ENCODE assay signal across 8 cellular contexts in the genomic region with DNA sequence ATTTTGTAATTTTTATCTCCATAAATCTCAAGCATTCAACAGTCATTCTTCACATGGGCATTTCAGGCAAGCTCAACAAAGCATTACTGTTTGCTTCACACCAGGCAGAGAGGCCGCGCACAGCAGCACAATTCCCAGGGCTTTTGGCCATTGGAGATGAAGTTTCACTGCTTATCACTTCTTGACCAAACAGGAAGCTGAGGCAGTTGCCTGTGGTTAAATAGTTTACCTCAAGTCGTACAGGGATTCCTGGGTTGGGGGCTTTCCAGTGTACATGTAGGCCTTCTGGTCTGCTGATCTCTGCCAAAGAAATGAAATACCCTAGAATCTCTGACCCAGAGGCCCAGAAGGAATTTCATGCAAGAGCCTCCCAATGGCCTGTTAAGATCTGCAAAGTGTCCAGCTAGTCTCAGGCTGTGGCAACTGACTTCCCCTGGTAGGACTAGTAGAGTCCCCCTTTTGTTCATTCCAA. TPM values are rescaled to one million over a fixed set of nuclear protein-coding genes. Genes with fewer than 3 reads are reported as not detected.
DNase-seq lines count a peak whose midpoint lies in the region; ATAC-seq and TF ChIP-seq lines count a peak whose summit lies in the region.

No MANE protein-coding gene starts in this region.

- H3K9me3 Mint-ChIP-seq in activated naive CD4-positive, alpha-beta T cell treated with anti-CD3 and anti-CD28 coated beads, Interleukin-2, amount 50 U/mL, for 24 hours: no peaks in the 10 kb centered on the region
- no peaks in the 10 kb centered on the region for H3K9me3 Mint-ChIP-seq in type B pancreatic cell

- H3K27me3 Mint-ChIP-seq in activated naive CD4-positive, alpha-beta T cell treated with anti-CD3 and anti-CD28 coated beads, Interleukin-2, amount 50 U/mL, for 24 hours: no peaks in the 10 kb centered on the region
- H3K27me3 Mint-ChIP-seq in type B pancreatic cell: no peaks in the 10 kb centered on the region

- peak; percentile 40 for ATAC-seq in SK-N-SH treated with all-trans-retinoic acid at 6 μM for 48 hours
- no peak for ATAC-seq in HG02852 (IDR thresholded peaks at IDR 0.05; ENCODE audit: unreplicated experiment)

- no peak for TF ChIP-seq POLR2A in erythroblast (IDR thresholded peaks at IDR 0.05; ENCODE audit: low read length)

- H3K36me3 Mint-ChIP-seq in activated naive CD4-positive, alpha-beta T cell treated with anti-CD3 and anti-CD28 coated beads, Interleukin-2, amount 50 U/mL, for 24 hours: no peaks in the 10 kb centered on the region
- H3K36me3 Mint-ChIP-seq in type B pancreatic cell: no peaks in the 10 kb centered on the region

- no peak for DNase-seq in activated naive CD4-positive, alpha-beta T cell (lab: John Stamatoyannopoulos, UW)
- DNase-seq in globus pallidus (ENCODE audit: low spot score) (peak; percentile 70), type B pancreatic cell (ENCODE audit: extremely low spot score, unreplicated experiment) (no peak), erythroblast (lab: John Stamatoyannopoulos, UW) (no peak)
- no peak for DNase-seq in stimulated activated CD4-positive, alpha-beta T cell treated with anti-CD3 and anti-CD28 coated beads, Interleukin-1b, Interleukin-23, amount 100 ng/mL, for 48 hours

- peaks cover 23% of the 10 kb centered on the region for H3K4me1 Mint-ChIP-seq in activated naive CD4-positive, alpha-beta T cell treated with anti-CD3 and anti-CD28 coated beads, Interleukin-2, amount 50 U/mL, for 24 hours
- peaks cover 22% of the 10 kb centered on the region for H3K4me1 Mint-ChIP-seq in type B pancreatic cell (ENCODE audit: unreplicated experiment)

- no peak overlapping the region for H3K4me3 Mint-ChIP-seq in activated naive CD4-positive, alpha-beta T cell treated with anti-CD3 and anti-CD28 coated beads, Interleukin-2, amount 50 U/mL, for 24 hours
- no peak overlapping the region for H3K4me3 Mint-ChIP-seq in type B pancreatic cell

- no peak for TF ChIP-seq CTCF in type B pancreatic cell (conservative IDR thresholded peaks at IDR 0.05)

- peak overlapping the region; percentile 5 for H3K27ac Mint-ChIP-seq in activated naive CD4-positive, alpha-beta T cell treated with anti-CD3 and anti-CD28 coated beads, Interleukin-2, amount 50 U/mL, for 24 hours
- peak overlapping the region; percentile 50 for H3K27ac Mint-ChIP-seq in type B pancreatic cell

TF ChIP-seq in SK-N-SH treated with all-trans-retinoic acid at 6 μM for 48 hours, 23 proteins besides CTCF, POLR2A, EP300 and RAD21:
- TF ChIP-seq ZNF565 (CRISPR knock-in tag; conservative IDR thresholded peaks at IDR 0.05; ENCODE audit: low read depth) (no peak), GLIS3 (CRISPR knock-in tag; IDR thresholded peaks at IDR 0.05) (no peak), ZNF70 (CRISPR knock-in tag; IDR thresholded peaks at IDR 0.05) (no peak), ZFP30 (CRISPR knock-in tag; IDR thresholded peaks at IDR 0.05) (no peak), RARB (CRISPR knock-in tag; IDR thresholded peaks at IDR 0.05) (no peak), BACH2 (CRISPR knock-in tag; IDR thresholded peaks at IDR 0.05; ENCODE audit: borderline replicate concordance) (no peak), ZNF8 (CRISPR knock-in tag; IDR thresholded peaks at IDR 0.05) (no peak), ZC3H10 (CRISPR knock-in tag; IDR thresholded peaks at IDR 0.05) (no peak), TCF4 (CRISPR knock-in tag; IDR thresholded peaks at IDR 0.05; ENCODE audit: borderline replicate concordance) (no peak), ESRRG (CRISPR knock-in tag; IDR thresholded peaks at IDR 0.05) (no peak), OSR1 (CRISPR knock-in tag; IDR thresholded peaks at IDR 0.05) (no peak), CSDC2 (CRISPR knock-in tag; IDR thresholded peaks at IDR 0.05) (no peak), PPARA (CRISPR knock-in tag; IDR thresholded peaks at IDR 0.05; ENCODE audit: borderline replicate concordance) (no peak), SNAI2 (CRISPR knock-in tag; IDR thresholded peaks at IDR 0.05) (no peak), ZFP3 (CRISPR knock-in tag; IDR thresholded peaks at IDR 0.05) (no peak)
- TF ChIP-seq, protein P1, sequence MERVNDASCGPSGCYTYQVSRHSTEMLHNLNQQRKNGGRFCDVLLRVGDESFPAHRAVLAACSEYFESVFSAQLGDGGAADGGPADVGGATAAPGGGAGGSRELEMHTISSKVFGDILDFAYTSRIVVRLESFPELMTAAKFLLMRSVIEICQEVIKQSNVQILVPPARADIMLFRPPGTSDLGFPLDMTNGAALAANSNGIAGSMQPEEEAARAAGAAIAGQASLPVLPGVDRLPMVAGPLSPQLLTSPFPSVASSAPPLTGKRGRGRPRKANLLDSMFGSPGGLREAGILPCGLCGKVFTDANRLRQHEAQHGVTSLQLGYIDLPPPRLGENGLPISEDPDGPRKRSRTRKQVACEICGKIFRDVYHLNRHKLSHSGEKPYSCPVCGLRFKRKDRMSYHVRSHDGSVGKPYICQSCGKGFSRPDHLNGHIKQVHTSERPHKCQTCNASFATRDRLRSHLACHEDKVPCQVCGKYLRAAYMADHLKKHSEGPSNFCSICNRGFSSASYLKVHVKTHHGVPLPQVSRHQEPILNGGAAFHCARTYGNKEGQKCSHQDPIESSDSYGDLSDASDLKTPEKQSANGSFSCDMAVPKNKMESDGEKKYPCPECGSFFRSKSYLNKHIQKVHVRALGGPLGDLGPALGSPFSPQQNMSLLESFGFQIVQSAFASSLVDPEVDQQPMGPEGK (CRISPR knock-in tag; IDR thresholded peaks at IDR 0.05; ENCODE audit: borderline replicate concordance): no peak
- TF ChIP-seq, protein P2, sequence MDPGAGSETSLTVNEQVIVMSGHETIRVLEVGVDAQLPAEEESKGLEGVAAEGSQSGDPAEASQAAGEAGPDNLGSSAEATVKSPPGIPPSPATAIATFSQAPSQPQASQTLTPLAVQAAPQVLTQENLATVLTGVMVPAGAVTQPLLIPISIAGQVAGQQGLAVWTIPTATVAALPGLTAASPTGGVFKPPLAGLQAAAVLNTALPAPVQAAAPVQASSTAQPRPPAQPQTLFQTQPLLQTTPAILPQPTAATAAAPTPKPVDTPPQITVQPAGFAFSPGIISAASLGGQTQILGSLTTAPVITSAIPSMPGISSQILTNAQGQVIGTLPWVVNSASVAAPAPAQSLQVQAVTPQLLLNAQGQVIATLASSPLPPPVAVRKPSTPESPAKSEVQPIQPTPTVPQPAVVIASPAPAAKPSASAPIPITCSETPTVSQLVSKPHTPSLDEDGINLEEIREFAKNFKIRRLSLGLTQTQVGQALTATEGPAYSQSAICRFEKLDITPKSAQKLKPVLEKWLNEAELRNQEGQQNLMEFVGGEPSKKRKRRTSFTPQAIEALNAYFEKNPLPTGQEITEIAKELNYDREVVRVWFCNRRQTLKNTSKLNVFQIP (CRISPR knock-in tag; IDR thresholded peaks at IDR 0.05; ENCODE audit: borderline replicate concordance, low read depth): no peak
- TF ChIP-seq, protein P3, sequence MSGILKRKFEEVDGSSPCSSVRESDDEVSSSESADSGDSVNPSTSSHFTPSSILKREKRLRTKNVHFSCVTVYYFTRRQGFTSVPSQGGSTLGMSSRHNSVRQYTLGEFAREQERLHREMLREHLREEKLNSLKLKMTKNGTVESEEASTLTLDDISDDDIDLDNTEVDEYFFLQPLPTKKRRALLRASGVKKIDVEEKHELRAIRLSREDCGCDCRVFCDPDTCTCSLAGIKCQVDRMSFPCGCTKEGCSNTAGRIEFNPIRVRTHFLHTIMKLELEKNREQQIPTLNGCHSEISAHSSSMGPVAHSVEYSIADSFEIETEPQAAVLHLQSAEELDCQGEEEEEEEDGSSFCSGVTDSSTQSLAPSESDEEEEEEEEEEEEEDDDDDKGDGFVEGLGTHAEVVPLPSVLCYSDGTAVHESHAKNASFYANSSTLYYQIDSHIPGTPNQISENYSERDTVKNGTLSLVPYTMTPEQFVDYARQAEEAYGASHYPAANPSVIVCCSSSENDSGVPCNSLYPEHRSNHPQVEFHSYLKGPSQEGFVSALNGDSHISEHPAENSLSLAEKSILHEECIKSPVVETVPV (CRISPR knock-in tag; IDR thresholded peaks at IDR 0.05): no peak

RNA-seq across cellular contexts. Expression of a gene that starts 11.2 kb away (rescaled TPM):
- 95.0 and 126 TPM in 2 replicates for total RNA-seq in type B pancreatic cell (ENCODE audit: low replicate concordance)

RNA-seq across cellular contexts. Expression of a gene that starts 17.5 kb away (rescaled TPM):
- total RNA-seq in type B pancreatic cell (ENCODE audit: low replicate concordance): 10.8 and 24.8 TPM in 2 replicates

RNA-seq across cellular contexts. Expression of a gene that starts 24.3 kb away (rescaled TPM):
- total RNA-seq in type B pancreatic cell (ENCODE audit: low replicate concordance): 26.8 and 40.8 TPM in 2 replicates
